16 cellular contexts compared by ENCODE assay signal in the genomic region with DNA sequence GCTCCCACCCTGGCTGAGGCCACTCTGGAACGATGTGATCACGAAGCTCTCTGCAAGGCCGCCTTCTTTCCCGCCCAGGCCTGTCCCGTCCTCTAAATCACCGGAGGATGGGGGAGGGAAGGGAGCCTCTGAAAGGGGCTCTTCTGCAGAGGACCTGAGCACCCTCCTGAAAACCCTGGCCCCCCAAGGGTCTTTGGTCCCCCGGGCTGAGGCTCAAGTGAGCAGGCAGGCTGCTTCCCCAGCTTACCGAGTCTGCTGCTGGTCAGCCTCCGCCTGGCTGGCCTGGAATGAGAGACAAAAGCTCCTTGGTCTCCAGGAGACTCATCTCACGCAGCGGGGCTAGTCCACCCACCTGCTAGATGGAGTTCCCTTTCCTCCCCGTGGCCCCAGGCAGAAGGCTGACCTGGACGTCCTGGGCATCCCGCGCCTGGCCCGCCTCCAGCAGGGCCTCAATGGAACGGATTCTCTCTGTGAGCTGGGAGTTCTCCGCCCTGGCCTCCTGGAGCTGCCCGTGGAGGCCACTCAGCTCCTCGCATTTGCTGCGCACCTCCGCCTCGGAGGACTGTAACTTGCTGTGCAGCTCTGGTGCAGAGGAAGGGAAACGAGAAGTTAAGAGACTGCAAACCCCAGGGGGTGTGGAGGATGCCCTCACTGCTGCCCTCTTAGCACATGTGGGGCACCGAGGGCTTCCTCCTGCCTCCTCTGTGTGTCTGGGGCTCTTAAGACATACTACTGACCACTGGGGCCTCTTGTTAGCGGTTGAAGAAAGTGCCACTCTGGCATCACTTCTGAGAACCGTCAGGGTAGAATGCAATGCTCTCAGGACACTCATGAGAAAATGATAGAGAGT. TPM values are rescaled to one million over a fixed set of nuclear protein-coding genes. Genes with fewer than 3 reads are reported as not detected.
DNase-seq lines count a peak whose midpoint lies in the region; ATAC-seq, FAIRE-seq and TF ChIP-seq lines count a peak whose summit lies in the region.
"Had no signal": no experiment of that assay in that cellular context is flagged by ENCODE, and none has a peak within 500 bp of the region (broad histone marks: within the 10 kb centered on the region; RNA-seq: fewer than 3 reads in every experiment).

No MANE protein-coding gene starts in this region.

- dilution Hi-C loops in IMR-90 (cut with HindIII; ENCODE audit: low sequenced_read_pairs, unreplicated experiment): no loop called here

- no peaks in the 10 kb centered on the region for H3K9me1 ChIP-seq in IMR-90 (ENCODE audit: insufficient read depth, low read length)

- peaks cover 2% of the 10 kb centered on the region for H3K79me2 ChIP-seq in HepG2 (ENCODE audit: insufficient read depth, low read length)

- H3K23ac ChIP-seq in IMR-90 (ENCODE audit: low read depth, low read length): no peak overlapping the region

- H4K20me1 ChIP-seq in IMR-90 (ENCODE audit: insufficient read depth, low read length) (peaks cover 89% of the 10 kb centered on the region), HepG2 (ENCODE audit: insufficient read depth, low read length) (peaks cover 28% of the 10 kb centered on the region; the same call in 1 of the 2 replicates)

- no peak overlapping the region for H4K5ac ChIP-seq in IMR-90 (ENCODE audit: low read depth, low read length)

- H4K8ac ChIP-seq in IMR-90 (ENCODE audit: low read depth in 2 of 2, low read length in 2 of 2): no peak overlapping the region

- H3K27ac ChIP-seq in IMR-90 (ENCODE audit: insufficient read depth, low read length): no peak overlapping the region
- H3K27ac ChIP-seq in HepG2 (ENCODE audit: extremely low read length, insufficient read depth, low read length): no peak overlapping the region
- H3K27ac ChIP-seq in psoas muscle: no peak overlapping the region
- H3K27ac ChIP-seq: neural progenitor cell had no signal

- H3K4me3 ChIP-seq in IMR-90 (ENCODE audit: insufficient read depth, low read depth, low read length) (no peak overlapping the region), choroid plexus epithelial cell (ENCODE audit: low read depth, low read length) (no peak overlapping the region), HepG2 (replicated peaks in 1 of 3; ENCODE audit: insufficient read depth in 1 of 3, low read depth in 2 of 3, low read length in 3 of 3) (no peak overlapping the region), psoas muscle (no peak overlapping the region)
- H3K4me3 ChIP-seq: neural progenitor cell had no signal

- no peak overlapping the region for H2BK15ac ChIP-seq in IMR-90 (ENCODE audit: low read depth, low read length)

- TF ChIP-seq EP300 in HepG2 (IDR thresholded peaks at IDR 0.05; ENCODE audit: low read depth in 2 of 2, low read length in 2 of 2) (no peak), HepG2 (CRISPR knock-in tag; IDR thresholded peaks at IDR 0.05; ENCODE audit: borderline replicate concordance) (no peak)

- TF ChIP-seq POLR2A in IMR-90 (IDR thresholded peaks at IDR 0.05; ENCODE audit: low read depth, low read length) (no peak), HepG2 (IDR thresholded peaks at IDR 0.05; ENCODE audit: insufficient read depth in 1 of 2, low read depth in 2 of 2, low read length in 2 of 2) (no peak; a peak in 2 of 4 replicates)

- TF ChIP-seq RAD21 in IMR-90 (IDR thresholded peaks at IDR 0.05; ENCODE audit: low read length) (no peak), HepG2 (CRISPR knock-in tag; IDR thresholded peaks at IDR 0.05) (no peak)

- no peak overlapping the region for H2BK5ac ChIP-seq in IMR-90 (ENCODE audit: low read depth, low read length, poor library complexity, severe bottlenecking)

- H3K4me2 ChIP-seq in IMR-90 (ENCODE audit: low read depth, low read length) (no peak overlapping the region), HepG2 (ENCODE audit: low read depth, low read length) (no peak overlapping the region)
- H3K4me2 ChIP-seq: neural progenitor cell had no signal

- no peak for ATAC-seq in IMR-90 (ENCODE audit: low read depth)
- ATAC-seq in HepG2: no peak
- no peak for ATAC-seq in psoas muscle
- ATAC-seq in GM21526 (IDR thresholded peaks at IDR 0.05; ENCODE audit: low FRiP score, unreplicated experiment): no peak

- no peak overlapping the region for H2AFZ ChIP-seq in IMR-90 (replicated peaks; ENCODE audit: low read length, poor library complexity)
- H2AFZ ChIP-seq in HepG2 (ENCODE audit: low read length): no peak overlapping the region
- H2AFZ ChIP-seq: neural progenitor cell had no signal

- no peak overlapping the region for H3K56ac ChIP-seq in IMR-90 (ENCODE audit: extremely low read depth, insufficient read depth, low read length)

- H3K4me1 ChIP-seq in IMR-90 (ENCODE audit: control insufficient read depth, insufficient read depth, low read length) (no peaks in the 10 kb centered on the region), HepG2 (ENCODE audit: insufficient read depth, low read length) (peaks cover 7% of the 10 kb centered on the region), psoas muscle (no peaks in the 10 kb centered on the region)
- H3K4me1 ChIP-seq: neural progenitor cell had no signal

- H4K91ac ChIP-seq in IMR-90 (ENCODE audit: insufficient read depth, low read depth, low read length): no peak overlapping the region

- DNase-seq in IMR-90 (no peak), choroid plexus epithelial cell (ENCODE audit: low read depth) (peak; percentile 13), HepG2 (ENCODE audit: low spot score) (no peak), psoas muscle (peak; percentile 18 to 52), amniotic stem cell (lab: John Stamatoyannopoulos, UW) (no peak), mesenteric fat pad (ENCODE audit: low spot score) (no peak)
- DNase-seq in stimulated activated CD4-positive, alpha-beta T cell treated with anti-CD3 and anti-CD28 coated beads, Interleukin-15, amount 100 ng/mL, for 24 hours: no peak
- DNase-seq: AML-193; effector CD4-positive, alpha-beta T cell; NCI-H1105; NCI-H2107; NCI-H510A treated with DMSO at 0.1 percent for 48 hours; stimulated activated CD4-positive, alpha-beta T cell treated with anti-CD3 and anti-CD28 coated beads, Interleukin-4, amount 100 ng/mL, for 4 hours had no signal

- in situ Hi-C loops in IMR-90 (cut with MboI; ENCODE audit: low sequenced_read_pairs) (loop anchor here (25.0 kb wide), 1 partner anchor 510 kb away; a partner anchor contains a TSS), HepG2 (cut with HindIII; ENCODE audit: extremely low pct_ligation_motif_present, low pct_unique_long_range_greater_than_20kb) (no loop called here)

- no peaks in the 10 kb centered on the region for H3K27me3 ChIP-seq in IMR-90 (ENCODE audit: control insufficient read depth, insufficient read depth, low read length)
- no peaks in the 10 kb centered on the region for H3K27me3 ChIP-seq in HepG2 (ENCODE audit: control insufficient read depth in 1 of 2, insufficient read depth in 2 of 2, low read length in 2 of 2)
- H3K27me3 ChIP-seq in psoas muscle (ENCODE audit: insufficient read depth in 3 of 3, low read length in 2 of 3): no peaks in the 10 kb centered on the region
- H3K27me3 ChIP-seq: heart right ventricle, neural progenitor cell had no signal

- no peaks in the 10 kb centered on the region for H3K9me3 ChIP-seq in IMR-90 (ENCODE audit: control insufficient read depth, insufficient read depth, low read length)
- no peaks in the 10 kb centered on the region for H3K9me3 ChIP-seq in HepG2 (ENCODE audit: low read length)
- H3K9me3 ChIP-seq in psoas muscle: no peaks in the 10 kb centered on the region
- H3K9me3 ChIP-seq: heart right ventricle had no signal

- H3K9ac ChIP-seq in IMR-90 (ENCODE audit: low read depth, low read length) (no peak overlapping the region), HepG2 (ENCODE audit: insufficient read depth, low read depth, low read length) (no peak overlapping the region)
- H3K9ac ChIP-seq: neural progenitor cell had no signal

- no peak overlapping the region for H3K18ac ChIP-seq in IMR-90 (ENCODE audit: low read depth, low read length)

- no peak overlapping the region for H3K14ac ChIP-seq in IMR-90 (replicated peaks; ENCODE audit: low read depth, low read length)

- no peak overlapping the region for H3K4ac ChIP-seq in IMR-90 (ENCODE audit: low read depth, low read length)

- peaks cover 97% of the 10 kb centered on the region for H3K36me3 ChIP-seq in IMR-90 (ENCODE audit: control insufficient read depth, insufficient read depth, low read length)
- peaks cover 96 to 98% of the 10 kb centered on the region in 2 experiments for H3K36me3 ChIP-seq in HepG2 (replicated peaks in 1 of 2; ENCODE audit: control insufficient read depth in 1 of 2, insufficient read depth in 2 of 2, low read length in 2 of 2)
- peaks cover 0 to 80% of the 10 kb centered on the region in 2 donors for H3K36me3 ChIP-seq in psoas muscle (ENCODE audit: insufficient read depth in 1 of 2, low read depth in 1 of 2)
- H3K36me3 ChIP-seq: neural progenitor cell had no signal

- intact Hi-C loops in IMR-90 (cut with micrococcal nuclease) (no loop called here), HepG2 (cut with micrococcal nuclease; ENCODE audit: unreplicated experiment) (no loop called here), psoas muscle (cut with DNase I) (no loop called here)

- BruUV-seq in IMR-90 (replicated peaks; lab: Mats Ljungman, UMichigan): no TSS peak
- no TSS peak for BruUV-seq in HepG2 (replicated peaks; lab: Mats Ljungman, UMichigan)

- CTCF ChIA-PET in IMR-90 (lab: Yijun Ruan, JAX): no interaction called here
- CTCF ChIA-PET in HepG2 (lab: Yijun Ruan, JAX; ENCODE audit: low intra/inter-chr PET ratio, low total read pairs): no interaction called here

- peaks cover 36 to 91% of the 10 kb centered on the region in 2 experiments for H3K79me1 ChIP-seq in IMR-90 (ENCODE audit: low read depth in 1 of 2, low read length in 2 of 2)

- peak overlapping the region; percentile 60 for H2AK9ac ChIP-seq in IMR-90 (replicated peaks; ENCODE audit: low read depth, low read length, poor library complexity)

- H2BK20ac ChIP-seq in IMR-90 (ENCODE audit: low read depth, low read length): no peak overlapping the region

- FAIRE-seq in HepG2 (lab: Jason Lieb, UNC): no peak

- no peak overlapping the region for H2AK5ac ChIP-seq in IMR-90 (ENCODE audit: low read depth, low read length)

- 86% methylated on average over 9 of the region's 27 CpGs; no CpG with 5 or more reads in 1 of the 2 experiments for WGBS in IMR-90 (ENCODE audit: extremely low coverage in 2 of 2, insufficient read length in 1 of 2), 2 experiments
- WGBS in HepG2 (ENCODE audit: low lambda C conversion rate): 93% methylated on average over 27 of the region's 27 CpGs
- WGBS in psoas muscle, 3 donors: 77 to 83% (median 79%) methylated on average over 24 to 27 of the region's 27 CpGs

- no peak for TF ChIP-seq CTCF in IMR-90 (conservative IDR thresholded peaks at IDR 0.05; ENCODE audit: low read depth, low read length)
- no peak for TF ChIP-seq CTCF in choroid plexus epithelial cell (conservative IDR thresholded peaks at IDR 0.05; ENCODE audit: low read depth, low read length)
- TF ChIP-seq CTCF in HepG2 (CRISPR knock-in tag; IDR thresholded peaks at IDR 0.05): no peak
- no peak for TF ChIP-seq CTCF in psoas muscle (IDR thresholded peaks at IDR 0.05)

- POLR2A ChIA-PET in IMR-90 (lab: Charles Lee; ENCODE audit: unreplicated experiment) (no interaction called here), HepG2 (lab: Yijun Ruan, JAX) (no interaction called here)

- H2BK120ac ChIP-seq in IMR-90 (ENCODE audit: low read depth, low read length): no peak overlapping the region

RNA-seq across cellular contexts. Expression of a gene that starts 54.7 kb away (rescaled TPM):
- total RNA-seq in IMR-90 (2012; rRNA removed) (90.2 and 99.7 TPM in 2 replicates), HepG2 (2016; rRNA removed; fragmentation: Illumina TruSeq; extraction: Trizol) (97.1 and 222 TPM in 2 replicates), psoas muscle (10 to 100 TPM; 21.1 to 40.8 (median 22.6) TPM), mesenteric fat pad (170 TPM)
- polyA plus RNA-seq in IMR-90 (2012; rRNA removed) (135 and 136 TPM in 2 replicates), HepG2 (2011; rRNA removed) (150 and 195 TPM in 2 replicates), psoas muscle (10 to 100 TPM; 14.2 to 30.3 (median 19.1) TPM)
- 134 and 143 TPM in 2 replicates for polyA plus RNA-seq in IMR-90 (2012; cell fraction: cytosol; rRNA removed)
- 216 and 234 TPM in 2 replicates for polyA plus RNA-seq in IMR-90 (2012; cell fraction: nucleus; rRNA removed; ENCODE audit: low replicate concordance)
- 35.1 and 38.1 TPM in 2 replicates for total RNA-seq in HepG2 (2016; cell fraction: cytosol; rRNA removed; fragmentation: Illumina TruSeq; extraction: Trizol; ENCODE audit: low read depth)
- total RNA-seq in HepG2 (2016; cell fraction: insoluble cytoplasmic fraction; rRNA removed; fragmentation: Illumina TruSeq; extraction: Trizol): 75.4 and 223 TPM in 2 replicates
- total RNA-seq in HepG2 (2016; cell fraction: membrane; rRNA removed; fragmentation: Illumina TruSeq; extraction: Trizol): 33.7 and 37.4 TPM in 2 replicates
- total RNA-seq in HepG2 (2016; cell fraction: nucleus; rRNA removed; fragmentation: Illumina TruSeq; extraction: Trizol): 254 and 316 TPM in 2 replicates
- 97.1 and 99.8 TPM in 2 replicates for polyA plus RNA-seq in HepG2 (2011; cell fraction: cytosol; rRNA removed)
- 402 and 429 TPM in 2 replicates for polyA plus RNA-seq in HepG2 (2011; cell fraction: nucleus; rRNA removed)
- polyA plus RNA-seq in HepG2 (2012): 190 and 218 TPM in 2 replicates
- polyA plus RNA-seq in HepG2 (2016; cell fraction: cytosol; fragmentation: Illumina TruSeq; extraction: Trizol; ENCODE audit: low read depth): 14.1 and 14.3 TPM in 2 replicates
- 67.5 and 88.2 TPM in 2 replicates for polyA plus RNA-seq in HepG2 (2016; cell fraction: insoluble cytoplasmic fraction; fragmentation: Illumina TruSeq; extraction: Trizol; ENCODE audit: low read depth)
- polyA plus RNA-seq in HepG2 (2016; cell fraction: membrane; fragmentation: Illumina TruSeq; extraction: Trizol; ENCODE audit: low read depth): 15.3 and 18.4 TPM in 2 replicates
- polyA plus RNA-seq in HepG2 (2016; cell fraction: nucleus; fragmentation: Illumina TruSeq; extraction: Trizol; ENCODE audit: insufficient read depth, low read depth): 548 and 573 TPM in 2 replicates
- polyA minus RNA-seq in HepG2 (2011; rRNA and poly(A)+ RNA removed; ENCODE audit: low replicate concordance): 18.3 and 157 TPM in 2 replicates
- polyA minus RNA-seq in HepG2 (2011; cell fraction: cytosol; rRNA and poly(A)+ RNA removed): 155 and 192 TPM in 2 replicates
- 198 and 205 TPM in 2 replicates for polyA minus RNA-seq in HepG2 (2011; cell fraction: nucleus; rRNA and poly(A)+ RNA removed)

RNA-seq across cellular contexts. Expression of a gene that starts 57.5 kb away (rescaled TPM):
- total RNA-seq in IMR-90 (2012; rRNA removed) (221 and 383 TPM in 2 replicates), HepG2 (2016; rRNA removed; fragmentation: Illumina TruSeq; extraction: Trizol) (106 and 164 TPM in 2 replicates), psoas muscle (10 to 100 TPM; 45.6 to 82.3 (median 66.2) TPM), mesenteric fat pad (165 TPM)
- polyA plus RNA-seq in IMR-90 (2012; rRNA removed) (258 and 269 TPM in 2 replicates), HepG2 (2011; rRNA removed) (21.8 and 27.6 TPM in 2 replicates), psoas muscle (100 to 1,000 TPM in 2 of 3 donors, 10 to 100 TPM in 1; 88.1 to 202 (median 115) TPM)
- 105 and 120 TPM in 2 replicates for polyA plus RNA-seq in IMR-90 (2012; cell fraction: cytosol; rRNA removed)
- polyA plus RNA-seq in IMR-90 (2012; cell fraction: nucleus; rRNA removed; ENCODE audit: low replicate concordance): 20.5 and 87.7 TPM in 2 replicates
- 28.2 and 36.3 TPM in 2 replicates for total RNA-seq in HepG2 (2016; cell fraction: cytosol; rRNA removed; fragmentation: Illumina TruSeq; extraction: Trizol; ENCODE audit: low read depth)
- 120 and 172 TPM in 2 replicates for total RNA-seq in HepG2 (2016; cell fraction: insoluble cytoplasmic fraction; rRNA removed; fragmentation: Illumina TruSeq; extraction: Trizol)
- 94.4 and 96.0 TPM in 2 replicates for total RNA-seq in HepG2 (2016; cell fraction: membrane; rRNA removed; fragmentation: Illumina TruSeq; extraction: Trizol)
- total RNA-seq in HepG2 (2016; cell fraction: nucleus; rRNA removed; fragmentation: Illumina TruSeq; extraction: Trizol): 46.1 and 50.0 TPM in 2 replicates
- 11.0 and 20.0 TPM in 2 replicates for polyA plus RNA-seq in HepG2 (2011; cell fraction: cytosol; rRNA removed)
- 8.1 and 11.6 TPM in 2 replicates for polyA plus RNA-seq in HepG2 (2011; cell fraction: nucleus; rRNA removed)
- 74.6 and 95.1 TPM in 2 replicates for polyA plus RNA-seq in HepG2 (2012)
- 77.0 and 95.4 TPM in 2 replicates for polyA plus RNA-seq in HepG2 (2016; cell fraction: cytosol; fragmentation: Illumina TruSeq; extraction: Trizol; ENCODE audit: low read depth)
- polyA plus RNA-seq in HepG2 (2016; cell fraction: insoluble cytoplasmic fraction; fragmentation: Illumina TruSeq; extraction: Trizol; ENCODE audit: low read depth): 263 and 281 TPM in 2 replicates
- 120 and 139 TPM in 2 replicates for polyA plus RNA-seq in HepG2 (2016; cell fraction: membrane; fragmentation: Illumina TruSeq; extraction: Trizol; ENCODE audit: low read depth)
- 108 and 109 TPM in 2 replicates for polyA plus RNA-seq in HepG2 (2016; cell fraction: nucleus; fragmentation: Illumina TruSeq; extraction: Trizol; ENCODE audit: insufficient read depth, low read depth)
- polyA minus RNA-seq in HepG2 (2011; rRNA and poly(A)+ RNA removed; ENCODE audit: low replicate concordance): 1.3 and 4.9 TPM in 2 replicates
- polyA minus RNA-seq in HepG2 (2011; cell fraction: cytosol; rRNA and poly(A)+ RNA removed): 15.3 and 15.9 TPM in 2 replicates
- polyA minus RNA-seq in HepG2 (2011; cell fraction: nucleus; rRNA and poly(A)+ RNA removed): 5.8 and 7.6 TPM in 2 replicates

Comparison
In these comparisons a context has a peak if more than half of its experiments do, and no peak if none do; other contexts are left out.
1. DNase-seq: peak in choroid plexus epithelial cell (single experiment) and psoas muscle (2 of 2); none in IMR-90 (single experiment), HepG2 (single experiment), amniotic stem cell (single experiment), stimulated activated CD4-positive, alpha-beta T cell treated with anti-CD3 and anti-CD28 coated beads, Interleukin-15, amount 100 ng/mL, for 24 hours (single experiment) and mesenteric fat pad (single experiment).